In genomic region chr6:88963139-88964090, GRCh38 we compare ENCODE assay signal across 1 cellular context.
A peak's percentile ranks its signal among the peaks of the same experiment; 100 is the strongest.
TF ChIP-seq lines count a peak whose summit lies in the region.

Gene RNGTT (minus strand): TSS chr6:88963618. CDS start chr6:88963409, 209 bp downstream.

TF ChIP-seq in HepG2, 621 proteins besides CTCF, POLR2A, EP300 and RAD21 (continued from another document and continues in another):
- no peak for TF ChIP-seq ZNF850 (CRISPR knock-in tag; conservative IDR thresholded peaks at IDR 0.05)
- TF ChIP-seq ZMAT3 (CRISPR knock-in tag; conservative IDR thresholded peaks at IDR 0.05): no peak; the same call in 1 of the 2 replicates
- TF ChIP-seq PAF1 (CRISPR knock-in tag; IDR thresholded peaks at IDR 0.05): no peak
- no peak for TF ChIP-seq PRPF4 (IDR thresholded peaks at IDR 0.05; ENCODE audit: low read depth, low read length, poor library complexity, severe bottlenecking)
- TF ChIP-seq, protein P1, sequence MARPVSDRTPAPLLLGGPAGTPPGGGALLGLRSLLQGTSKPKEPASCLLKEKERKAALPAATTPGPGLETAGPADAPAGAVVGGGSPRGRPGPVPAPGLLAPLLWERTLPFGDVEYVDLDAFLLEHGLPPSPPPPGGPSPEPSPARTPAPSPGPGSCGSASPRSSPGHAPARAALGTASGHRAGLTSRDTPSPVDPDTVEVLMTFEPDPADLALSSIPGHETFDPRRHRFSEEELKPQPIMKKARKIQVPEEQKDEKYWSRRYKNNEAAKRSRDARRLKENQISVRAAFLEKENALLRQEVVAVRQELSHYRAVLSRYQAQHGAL (CRISPR knock-in tag; IDR thresholded peaks at IDR 0.05; ENCODE audit: not compliant biosample characterization): no peak
- no peak for TF ChIP-seq HOXA9 (CRISPR knock-in tag; IDR thresholded peaks at IDR 0.05; ENCODE audit: borderline replicate concordance)
- TF ChIP-seq ZNF7 (CRISPR knock-in tag; IDR thresholded peaks at IDR 0.05): no peak
- TF ChIP-seq ZNF784 (CRISPR knock-in tag; IDR thresholded peaks at IDR 0.05; ENCODE audit: borderline replicate concordance): no peak
- TF ChIP-seq KLF11 (CRISPR knock-in tag; IDR thresholded peaks at IDR 0.05): peak; percentile 34; the same call in 1 of the 2 replicates
- TF ChIP-seq TOPORS (CRISPR knock-in tag; IDR thresholded peaks at IDR 0.05): peak; percentile 12
- TF ChIP-seq CBFB (CRISPR knock-in tag; IDR thresholded peaks at IDR 0.05): no peak
- peak; percentile 98 for TF ChIP-seq ELF1 (CRISPR knock-in tag; IDR thresholded peaks at IDR 0.05)
- TF ChIP-seq ZNF101 (CRISPR knock-in tag; IDR thresholded peaks at IDR 0.05; ENCODE audit: borderline replicate concordance, low read depth): no peak
- no peak for TF ChIP-seq EED (CRISPR knock-in tag; IDR thresholded peaks at IDR 0.05)
- no peak for TF ChIP-seq AFF4 (CRISPR knock-in tag; IDR thresholded peaks at IDR 0.05)
- TF ChIP-seq BCL6 (CRISPR knock-in tag; IDR thresholded peaks at IDR 0.05): peak; percentile 30; the same call in 1 of the 2 replicates
- TF ChIP-seq, protein P2, sequence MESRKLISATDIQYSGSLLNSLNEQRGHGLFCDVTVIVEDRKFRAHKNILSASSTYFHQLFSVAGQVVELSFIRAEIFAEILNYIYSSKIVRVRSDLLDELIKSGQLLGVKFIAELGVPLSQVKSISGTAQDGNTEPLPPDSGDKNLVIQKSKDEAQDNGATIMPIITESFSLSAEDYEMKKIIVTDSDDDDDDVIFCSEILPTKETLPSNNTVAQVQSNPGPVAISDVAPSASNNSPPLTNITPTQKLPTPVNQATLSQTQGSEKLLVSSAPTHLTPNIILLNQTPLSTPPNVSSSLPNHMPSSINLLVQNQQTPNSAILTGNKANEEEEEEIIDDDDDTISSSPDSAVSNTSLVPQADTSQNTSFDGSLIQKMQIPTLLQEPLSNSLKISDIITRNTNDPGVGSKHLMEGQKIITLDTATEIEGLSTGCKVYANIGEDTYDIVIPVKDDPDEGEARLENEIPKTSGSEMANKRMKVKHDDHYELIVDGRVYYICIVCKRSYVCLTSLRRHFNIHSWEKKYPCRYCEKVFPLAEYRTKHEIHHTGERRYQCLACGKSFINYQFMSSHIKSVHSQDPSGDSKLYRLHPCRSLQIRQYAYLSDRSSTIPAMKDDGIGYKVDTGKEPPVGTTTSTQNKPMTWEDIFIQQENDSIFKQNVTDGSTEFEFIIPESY (CRISPR knock-in tag; IDR thresholded peaks at IDR 0.05): no peak
- peak; percentile 93 for TF ChIP-seq KAT8 (CRISPR knock-in tag; IDR thresholded peaks at IDR 0.05)
- peak; percentile 54; the same call in 1 of the 2 replicates for TF ChIP-seq GATA4 (IDR thresholded peaks at IDR 0.05; ENCODE audit: borderline replicate concordance, low read depth)
- no peak for TF ChIP-seq ZNF33B (CRISPR knock-in tag; IDR thresholded peaks at IDR 0.05)
- TF ChIP-seq ZNF510 (CRISPR knock-in tag; IDR thresholded peaks at IDR 0.05; ENCODE audit: low read depth): no peak
- TF ChIP-seq TRIM24 (CRISPR knock-in tag; IDR thresholded peaks at IDR 0.05): no peak
- TF ChIP-seq ZNF589 (CRISPR knock-in tag; conservative IDR thresholded peaks at IDR 0.05): no peak
- no peak for TF ChIP-seq CEBPB (IDR thresholded peaks at IDR 0.05; ENCODE audit: borderline replicate concordance, low read depth, low read length)
- peak; percentile 58; the same call in 1 of the 2 replicates for TF ChIP-seq ZSCAN9 (CRISPR knock-in tag; IDR thresholded peaks at IDR 0.05; ENCODE audit: borderline replicate concordance)
- 0 out of 2 replicates have a peak, but pooled peaks have one; percentile 32 for TF ChIP-seq ZNF317 (CRISPR knock-in tag; IDR thresholded peaks at IDR 0.05)
- 0 out of 2 replicates have a peak, but pooled peaks have one; percentile 47 for TF ChIP-seq ZNF878 (CRISPR knock-in tag; IDR thresholded peaks at IDR 0.05)
- TF ChIP-seq ZNF772 (CRISPR knock-in tag; IDR thresholded peaks at IDR 0.05): peak; percentile 57; the same call in 1 of the 2 replicates
- 0 out of 2 replicates have a peak, but pooled peaks have one; percentile 20 for TF ChIP-seq FOXK2 (IDR thresholded peaks at IDR 0.05)
- TF ChIP-seq RELA (CRISPR knock-in tag; IDR thresholded peaks at IDR 0.05): no peak; the same call in 1 of the 2 replicates
- no peak for TF ChIP-seq MIER2 (CRISPR knock-in tag; IDR thresholded peaks at IDR 0.05)
- 0 out of 2 replicates have a peak, but pooled peaks have one; percentile 46 for TF ChIP-seq RFXAP (CRISPR knock-in tag; IDR thresholded peaks at IDR 0.05; ENCODE audit: borderline replicate concordance)
- TF ChIP-seq ZNF224 (CRISPR knock-in tag; IDR thresholded peaks at IDR 0.05): 0 out of 2 replicates have a peak, but pooled peaks have one; percentile 40
- TF ChIP-seq SNAI1 (CRISPR knock-in tag; IDR thresholded peaks at IDR 0.05; ENCODE audit: borderline replicate concordance): no peak
- no peak for TF ChIP-seq GLI4 (CRISPR knock-in tag; IDR thresholded peaks at IDR 0.05; ENCODE audit: borderline replicate concordance)
- TF ChIP-seq, protein P3, sequence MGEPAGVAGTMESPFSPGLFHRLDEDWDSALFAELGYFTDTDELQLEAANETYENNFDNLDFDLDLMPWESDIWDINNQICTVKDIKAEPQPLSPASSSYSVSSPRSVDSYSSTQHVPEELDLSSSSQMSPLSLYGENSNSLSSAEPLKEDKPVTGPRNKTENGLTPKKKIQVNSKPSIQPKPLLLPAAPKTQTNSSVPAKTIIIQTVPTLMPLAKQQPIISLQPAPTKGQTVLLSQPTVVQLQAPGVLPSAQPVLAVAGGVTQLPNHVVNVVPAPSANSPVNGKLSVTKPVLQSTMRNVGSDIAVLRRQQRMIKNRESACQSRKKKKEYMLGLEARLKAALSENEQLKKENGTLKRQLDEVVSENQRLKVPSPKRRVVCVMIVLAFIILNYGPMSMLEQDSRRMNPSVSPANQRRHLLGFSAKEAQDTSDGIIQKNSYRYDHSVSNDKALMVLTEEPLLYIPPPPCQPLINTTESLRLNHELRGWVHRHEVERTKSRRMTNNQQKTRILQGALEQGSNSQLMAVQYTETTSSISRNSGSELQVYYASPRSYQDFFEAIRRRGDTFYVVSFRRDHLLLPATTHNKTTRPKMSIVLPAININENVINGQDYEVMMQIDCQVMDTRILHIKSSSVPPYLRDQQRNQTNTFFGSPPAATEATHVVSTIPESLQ (CRISPR knock-in tag; conservative IDR thresholded peaks at IDR 0.05): no peak
- TF ChIP-seq PBX2 (CRISPR knock-in tag; IDR thresholded peaks at IDR 0.05): no peak
- no peak for TF ChIP-seq ZFP62 (CRISPR knock-in tag; IDR thresholded peaks at IDR 0.05)
- TF ChIP-seq XRCC5 (optimal IDR thresholded peaks at IDR 0.05; ENCODE audit: low read length): no peak
- no peak for TF ChIP-seq JARID2 (CRISPR knock-in tag; IDR thresholded peaks at IDR 0.05; ENCODE audit: insufficient replicate concordance)
- no peak for TF ChIP-seq ZBTB3 (CRISPR knock-in tag; IDR thresholded peaks at IDR 0.05; ENCODE audit: borderline replicate concordance, low read depth)
- TF ChIP-seq FOXA1 (IDR thresholded peaks at IDR 0.05): no peak
- no peak for TF ChIP-seq FOXA1 (CRISPR knock-in tag; IDR thresholded peaks at IDR 0.05)
- no peak for TF ChIP-seq HOXA7 (CRISPR knock-in tag; IDR thresholded peaks at IDR 0.05)
- TF ChIP-seq HDAC1 (CRISPR knock-in tag; IDR thresholded peaks at IDR 0.05): peak; percentile 82
- no peak for TF ChIP-seq SRSF4 (IDR thresholded peaks at IDR 0.05; ENCODE audit: low read depth, low read length, poor library complexity, severe bottlenecking)
- TF ChIP-seq KLF13 (CRISPR knock-in tag; IDR thresholded peaks at IDR 0.05): no peak
- TF ChIP-seq, protein P4, sequence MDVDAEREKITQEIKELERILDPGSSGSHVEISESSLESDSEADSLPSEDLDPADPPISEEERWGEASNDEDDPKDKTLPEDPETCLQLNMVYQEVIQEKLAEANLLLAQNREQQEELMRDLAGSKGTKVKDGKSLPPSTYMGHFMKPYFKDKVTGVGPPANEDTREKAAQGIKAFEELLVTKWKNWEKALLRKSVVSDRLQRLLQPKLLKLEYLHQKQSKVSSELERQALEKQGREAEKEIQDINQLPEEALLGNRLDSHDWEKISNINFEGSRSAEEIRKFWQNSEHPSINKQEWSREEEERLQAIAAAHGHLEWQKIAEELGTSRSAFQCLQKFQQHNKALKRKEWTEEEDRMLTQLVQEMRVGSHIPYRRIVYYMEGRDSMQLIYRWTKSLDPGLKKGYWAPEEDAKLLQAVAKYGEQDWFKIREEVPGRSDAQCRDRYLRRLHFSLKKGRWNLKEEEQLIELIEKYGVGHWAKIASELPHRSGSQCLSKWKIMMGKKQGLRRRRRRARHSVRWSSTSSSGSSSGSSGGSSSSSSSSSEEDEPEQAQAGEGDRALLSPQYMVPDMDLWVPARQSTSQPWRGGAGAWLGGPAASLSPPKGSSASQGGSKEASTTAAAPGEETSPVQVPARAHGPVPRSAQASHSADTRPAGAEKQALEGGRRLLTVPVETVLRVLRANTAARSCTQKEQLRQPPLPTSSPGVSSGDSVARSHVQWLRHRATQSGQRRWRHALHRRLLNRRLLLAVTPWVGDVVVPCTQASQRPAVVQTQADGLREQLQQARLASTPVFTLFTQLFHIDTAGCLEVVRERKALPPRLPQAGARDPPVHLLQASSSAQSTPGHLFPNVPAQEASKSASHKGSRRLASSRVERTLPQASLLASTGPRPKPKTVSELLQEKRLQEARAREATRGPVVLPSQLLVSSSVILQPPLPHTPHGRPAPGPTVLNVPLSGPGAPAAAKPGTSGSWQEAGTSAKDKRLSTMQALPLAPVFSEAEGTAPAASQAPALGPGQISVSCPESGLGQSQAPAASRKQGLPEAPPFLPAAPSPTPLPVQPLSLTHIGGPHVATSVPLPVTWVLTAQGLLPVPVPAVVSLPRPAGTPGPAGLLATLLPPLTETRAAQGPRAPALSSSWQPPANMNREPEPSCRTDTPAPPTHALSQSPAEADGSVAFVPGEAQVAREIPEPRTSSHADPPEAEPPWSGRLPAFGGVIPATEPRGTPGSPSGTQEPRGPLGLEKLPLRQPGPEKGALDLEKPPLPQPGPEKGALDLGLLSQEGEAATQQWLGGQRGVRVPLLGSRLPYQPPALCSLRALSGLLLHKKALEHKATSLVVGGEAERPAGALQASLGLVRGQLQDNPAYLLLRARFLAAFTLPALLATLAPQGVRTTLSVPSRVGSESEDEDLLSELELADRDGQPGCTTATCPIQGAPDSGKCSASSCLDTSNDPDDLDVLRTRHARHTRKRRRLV (CRISPR knock-in tag; IDR thresholded peaks at IDR 0.05): peak; percentile 64; the same call in 1 of the 2 replicates
- TF ChIP-seq, protein P5, sequence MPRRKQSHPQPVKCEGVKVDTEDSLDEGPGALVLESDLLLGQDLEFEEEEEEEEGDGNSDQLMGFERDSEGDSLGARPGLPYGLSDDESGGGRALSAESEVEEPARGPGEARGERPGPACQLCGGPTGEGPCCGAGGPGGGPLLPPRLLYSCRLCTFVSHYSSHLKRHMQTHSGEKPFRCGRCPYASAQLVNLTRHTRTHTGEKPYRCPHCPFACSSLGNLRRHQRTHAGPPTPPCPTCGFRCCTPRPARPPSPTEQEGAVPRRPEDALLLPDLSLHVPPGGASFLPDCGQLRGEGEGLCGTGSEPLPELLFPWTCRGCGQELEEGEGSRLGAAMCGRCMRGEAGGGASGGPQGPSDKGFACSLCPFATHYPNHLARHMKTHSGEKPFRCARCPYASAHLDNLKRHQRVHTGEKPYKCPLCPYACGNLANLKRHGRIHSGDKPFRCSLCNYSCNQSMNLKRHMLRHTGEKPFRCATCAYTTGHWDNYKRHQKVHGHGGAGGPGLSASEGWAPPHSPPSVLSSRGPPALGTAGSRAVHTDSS (CRISPR knock-in tag; conservative IDR thresholded peaks at IDR 0.05): no peak
- TF ChIP-seq, protein P6, sequence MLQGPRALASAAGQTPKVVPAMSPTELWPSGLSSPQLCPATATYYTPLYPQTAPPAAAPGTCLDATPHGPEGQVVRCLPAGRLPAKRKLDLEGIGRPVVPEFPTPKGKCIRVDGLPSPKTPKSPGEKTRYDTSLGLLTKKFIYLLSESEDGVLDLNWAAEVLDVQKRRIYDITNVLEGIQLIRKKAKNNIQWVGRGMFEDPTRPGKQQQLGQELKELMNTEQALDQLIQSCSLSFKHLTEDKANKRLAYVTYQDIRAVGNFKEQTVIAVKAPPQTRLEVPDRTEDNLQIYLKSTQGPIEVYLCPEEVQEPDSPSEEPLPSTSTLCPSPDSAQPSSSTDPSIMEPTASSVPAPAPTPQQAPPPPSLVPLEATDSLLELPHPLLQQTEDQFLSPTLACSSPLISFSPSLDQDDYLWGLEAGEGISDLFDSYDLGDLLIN (CRISPR knock-in tag; IDR thresholded peaks at IDR 0.05; ENCODE audit: borderline replicate concordance): no peak
- TF ChIP-seq ZNF20 (CRISPR knock-in tag; IDR thresholded peaks at IDR 0.05): no peak
